1 cellular context compared by ENCODE assay signal in genomic region chr19:28823338-28823961, GRCh38.
TF ChIP-seq lines count a peak whose summit lies in the region.

No MANE protein-coding gene starts in this region.

TF ChIP-seq in GM23338, 12 proteins besides CTCF, POLR2A, EP300 and RAD21 (continued from another document):
- TF ChIP-seq ZNF462 (CRISPR knock-in tag; IDR thresholded peaks at IDR 0.05), result peak; percentile 86
- TF ChIP-seq ZNF114 (CRISPR knock-in tag; IDR thresholded peaks at IDR 0.05), result 0 out of 2 replicates have a peak, but pooled peaks have one; percentile 51
